Comparison of ENCODE assay signal across 1 cellular context in genomic region chr3:66038726-66039589, GRCh38.
A peak's percentile ranks its signal among the peaks of the same experiment; 100 is the strongest.
TF ChIP-seq lines count a peak whose summit lies in the region.

Gene MAGI1, minus strand, starts transcription at chr3:66038918. Its CDS starts 610 bp downstream, at chr3:66038308.

TF ChIP-seq in HepG2, 621 proteins besides CTCF, POLR2A, EP300 and RAD21 (continued from another document and continues in another):
- TF ChIP-seq ZNF282 (IDR thresholded peaks at IDR 0.05; ENCODE audit: partially characterized antibody) (no peak), ZNF784 (CRISPR knock-in tag; IDR thresholded peaks at IDR 0.05; ENCODE audit: borderline replicate concordance) (peak; percentile 60; the same call in 1 of the 2 replicates), ZNF318 (CRISPR knock-in tag; IDR thresholded peaks at IDR 0.05) (peak; percentile 21; the same call in 1 of the 2 replicates), ZNF766 (CRISPR knock-in tag; IDR thresholded peaks at IDR 0.05; ENCODE audit: borderline replicate concordance) (no peak), MTA1 (CRISPR knock-in tag; IDR thresholded peaks at IDR 0.05; ENCODE audit: borderline replicate concordance) (peak; percentile 61; the same call in 1 of the 2 replicates), ZNF564 (CRISPR knock-in tag; IDR thresholded peaks at IDR 0.05) (no peak), KLF16 (CRISPR knock-in tag; IDR thresholded peaks at IDR 0.05) (peak in 1 of 2 experiments; percentile 70; a peak in 1 of 4 replicates), ERF (CRISPR knock-in tag; IDR thresholded peaks at IDR 0.05) (peak; percentile 5; the same call in 1 of the 2 replicates), ZNF639 (CRISPR knock-in tag; conservative IDR thresholded peaks at IDR 0.05) (peak; percentile 64), HNF1A (IDR thresholded peaks at IDR 0.05; ENCODE audit: low read depth) (no peak), HNF1A (CRISPR knock-in tag; IDR thresholded peaks at IDR 0.05; ENCODE audit: borderline replicate concordance) (peak; percentile 23; the same call in 1 of the 2 replicates), ZBTB25 (CRISPR knock-in tag; IDR thresholded peaks at IDR 0.05) (no peak), ZNF263 (CRISPR knock-in tag; IDR thresholded peaks at IDR 0.05) (no peak), PLSCR1 (CRISPR knock-in tag; IDR thresholded peaks at IDR 0.05; ENCODE audit: borderline replicate concordance) (no peak), ZNF235 (CRISPR knock-in tag; IDR thresholded peaks at IDR 0.05; ENCODE audit: borderline replicate concordance) (no peak), ZNF24 (IDR thresholded peaks at IDR 0.05) (no peak), CSRNP1 (CRISPR knock-in tag; IDR thresholded peaks at IDR 0.05) (peak; percentile 60; the same call in 1 of the 2 replicates), ZSCAN31 (CRISPR knock-in tag; IDR thresholded peaks at IDR 0.05; ENCODE audit: low read depth) (peak; percentile 70; the same call in 1 of the 2 replicates), ZFP90 (CRISPR knock-in tag; IDR thresholded peaks at IDR 0.05; ENCODE audit: borderline replicate concordance) (no peak), HES4 (CRISPR knock-in tag; IDR thresholded peaks at IDR 0.05; ENCODE audit: borderline replicate concordance) (peak; percentile 29; the same call in 1 of the 2 replicates), ZBTB43 (CRISPR knock-in tag; conservative IDR thresholded peaks at IDR 0.05) (peak; percentile 99), MXI1 (IDR thresholded peaks at IDR 0.05; ENCODE audit: borderline replicate concordance, low read depth, low read length) (peak; percentile 58; the same call in 1 of the 3 replicates), ZBTB14 (CRISPR knock-in tag; IDR thresholded peaks at IDR 0.05) (peak; percentile 55; the same call in 1 of the 2 replicates), ZNF691 (CRISPR knock-in tag; IDR thresholded peaks at IDR 0.05; ENCODE audit: borderline replicate concordance, low read depth) (peak; percentile 41)
